Comparison of ENCODE assay signal across 20 cellular contexts in the genomic region with DNA sequence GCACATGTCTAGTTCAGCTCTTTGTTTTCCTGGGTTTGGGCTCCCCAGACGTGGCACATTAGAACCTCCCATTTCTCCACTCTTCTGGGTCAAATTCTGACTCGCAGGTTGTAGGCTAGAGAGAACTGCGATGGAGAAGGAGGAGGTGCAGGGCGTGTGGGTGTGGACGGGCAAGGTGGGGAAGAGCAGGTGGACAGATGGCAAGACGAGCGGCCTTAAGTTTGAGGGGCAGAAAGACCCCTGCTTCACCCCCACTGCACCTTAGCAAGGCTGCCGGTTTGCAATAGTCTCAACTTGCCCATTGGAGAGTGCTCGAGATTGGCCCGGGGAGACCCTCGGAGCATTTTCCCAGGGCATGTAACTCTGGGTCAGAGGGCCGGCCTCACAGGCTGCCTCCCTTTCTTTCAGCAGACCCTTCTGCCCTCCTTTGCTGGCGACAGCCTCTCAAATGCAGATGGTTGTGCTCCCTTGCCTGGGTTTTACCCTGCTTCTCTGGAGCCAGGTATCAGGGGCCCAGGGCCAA. TPM values are rescaled to one million over a fixed set of nuclear protein-coding genes. Genes with fewer than 3 reads are reported as not detected.
DNase-seq lines count a peak whose midpoint lies in the region; ATAC-seq and TF ChIP-seq lines count a peak whose summit lies in the region.
"Had no signal": no experiment of that assay in that cellular context is flagged by ENCODE, and none has a peak within 500 bp of the region (broad histone marks: within the 10 kb centered on the region; RNA-seq: fewer than 3 reads in every experiment).

No MANE protein-coding gene starts in this region.

- no peak for DNase-seq in activated naive CD4-positive, alpha-beta T cell treated with anti-CD3 and anti-CD28 coated beads for 36 hours
- no peak for DNase-seq in activated naive CD4-positive, alpha-beta T cell treated with anti-CD3 and anti-CD28 coated beads, Interleukin-2, amount 50 U/mL, for 16 hours
- DNase-seq in SJSA1 (ENCODE audit: low read depth in 1 of 2, low spot score in 2 of 2) (no peak), fibroblast of pulmonary artery (ENCODE audit: low read depth) (no peak), left ventricle myocardium inferior (no peak), germinal center (ENCODE audit: low spot score) (no peak), endodermal cell (no peak)
- DNase-seq in stimulated activated naive B cell treated with anti-CD40 and anti-IgM and Interleukin-4, amounts not matched to agents 10 μg/mL and 1 μg/mL and 100 μg/mL, for 72 hours, result no peak
- DNase-seq: activated gamma-delta T cell treated with Interleukin-2 at 50 U/mL for 16 hours; body of pancreas; COR-L47; cortex of kidney; NCI-H1694; NCI-H2227 treated with DMSO at 0.1 percent for 48 hours; stimulated activated naive CD4-positive, alpha-beta T cell treated with Interleukin-2 at 50 U/mL for 16 hours; trophoblast cell had no signal

- WGBS in endodermal cell (ENCODE audit: insufficient coverage in 1 of 2, insufficient read length in 1 of 2), 2 experiments, result 87 to 91% methylated on average over 10 to 13 of the region's 13 CpGs

- H3K4me3 Mint-ChIP-seq in activated naive CD4-positive, alpha-beta T cell treated with anti-CD3 and anti-CD28 coated beads for 36 hours, result peak overlapping the region; percentile 87
- peak overlapping the region; percentile 2 to 34 for H3K4me3 Mint-ChIP-seq in stimulated activated naive B cell treated with anti-CD40 and anti-IgM and Interleukin-4, amounts not matched to agents 10 μg/mL and 1 μg/mL and 100 μg/mL, for 72 hours
- H3K4me3 Mint-ChIP-seq in endodermal cell, result no peak overlapping the region

- H3K9me3 Mint-ChIP-seq in activated naive CD4-positive, alpha-beta T cell treated with anti-CD3 and anti-CD28 coated beads for 36 hours, result no peaks in the 10 kb centered on the region
- H3K9me3 Mint-ChIP-seq in stimulated activated naive B cell treated with anti-CD40 and anti-IgM and Interleukin-4, amounts not matched to agents 10 μg/mL and 1 μg/mL and 100 μg/mL, for 72 hours, result no peaks in the 10 kb centered on the region
- H3K9me3 Mint-ChIP-seq in endodermal cell, result no peaks in the 10 kb centered on the region

- no peaks in the 10 kb centered on the region for H3K27me3 Mint-ChIP-seq in activated naive CD4-positive, alpha-beta T cell treated with anti-CD3 and anti-CD28 coated beads for 36 hours (ENCODE audit: low read depth)
- H3K27me3 Mint-ChIP-seq in stimulated activated naive B cell treated with anti-CD40 and anti-IgM and Interleukin-4, amounts not matched to agents 10 μg/mL and 1 μg/mL and 100 μg/mL, for 72 hours, result no peaks in the 10 kb centered on the region
- peaks cover 32% of the 10 kb centered on the region for H3K27me3 Mint-ChIP-seq in endodermal cell (ENCODE audit: insufficient read depth)

- no peak for ATAC-seq in stimulated activated naive B cell treated with anti-CD40 and anti-IgM and Interleukin-4, amounts not matched to agents 10 μg/mL and 1 μg/mL and 100 μg/mL, for 72 hours (replicated peaks)
- ATAC-seq: body of pancreas had no signal

- H3K4me3 ChIP-seq in SJSA1 (no peak overlapping the region), fibroblast of pulmonary artery (replicated peaks; ENCODE audit: low read depth, low read length) (peak overlapping the region; percentile 40), left ventricle myocardium inferior (no peak overlapping the region), endodermal cell (ENCODE audit: low read length) (no peak overlapping the region)
- H3K4me3 ChIP-seq: body of pancreas, right atrium auricular region had no signal

- H3K27ac ChIP-seq in SJSA1 (peak overlapping the region; percentile 85), left ventricle myocardium inferior (replicated peaks) (no peak overlapping the region), endodermal cell (ENCODE audit: low read depth, low read length) (no peak overlapping the region)
- H3K27ac ChIP-seq: body of pancreas, right atrium auricular region had no signal

- peaks cover 48% of the 10 kb centered on the region for H3K36me3 Mint-ChIP-seq in activated naive CD4-positive, alpha-beta T cell treated with anti-CD3 and anti-CD28 coated beads for 36 hours (ENCODE audit: low read depth)
- peaks cover 22 to 37% of the 10 kb centered on the region in 2 donors for H3K36me3 Mint-ChIP-seq in stimulated activated naive B cell treated with anti-CD40 and anti-IgM and Interleukin-4, amounts not matched to agents 10 μg/mL and 1 μg/mL and 100 μg/mL, for 72 hours
- no peaks in the 10 kb centered on the region for H3K36me3 Mint-ChIP-seq in endodermal cell (ENCODE audit: low read depth)

- TF ChIP-seq CTCF in fibroblast of pulmonary artery (IDR thresholded peaks at IDR 0.05; ENCODE audit: low read length, missing control alignments), result no peak
- TF ChIP-seq CTCF in left ventricle myocardium inferior (IDR thresholded peaks at IDR 0.05; ENCODE audit: borderline replicate concordance), result no peak
- TF ChIP-seq CTCF in endodermal cell (conservative IDR thresholded peaks at IDR 0.05), result no peak

- H3K9ac ChIP-seq in endodermal cell (ENCODE audit: extremely low read depth, low read length, poor library complexity, severe bottlenecking), result no peak overlapping the region

- H3K9me3 ChIP-seq in SJSA1 (replicated peaks) (no peaks in the 10 kb centered on the region), left ventricle myocardium inferior (replicated peaks) (no peaks in the 10 kb centered on the region), endodermal cell (ENCODE audit: control insufficient read depth, low read length) (no peaks in the 10 kb centered on the region)
- H3K9me3 ChIP-seq: body of pancreas, right atrium auricular region had no signal

- peaks cover 92% of the 10 kb centered on the region for H3K4me1 Mint-ChIP-seq in activated naive CD4-positive, alpha-beta T cell treated with anti-CD3 and anti-CD28 coated beads for 36 hours (ENCODE audit: low read depth)
- peaks cover 46 to 86% of the 10 kb centered on the region in 2 donors for H3K4me1 Mint-ChIP-seq in stimulated activated naive B cell treated with anti-CD40 and anti-IgM and Interleukin-4, amounts not matched to agents 10 μg/mL and 1 μg/mL and 100 μg/mL, for 72 hours
- peaks cover 8% of the 10 kb centered on the region for H3K4me1 Mint-ChIP-seq in endodermal cell

- peaks cover 7% of the 10 kb centered on the region for H3K36me3 ChIP-seq in SJSA1
- H3K36me3 ChIP-seq in left ventricle myocardium inferior, result no peaks in the 10 kb centered on the region
- H3K36me3 ChIP-seq in endodermal cell (ENCODE audit: control insufficient read depth, insufficient read depth, low read length), result no peaks in the 10 kb centered on the region
- H3K36me3 ChIP-seq: right atrium auricular region had no signal

- CTCF ChIA-PET in activated naive CD4-positive, alpha-beta T cell treated with anti-CD3 and anti-CD28 coated beads for 36 hours (lab: Charles Lee), result interaction anchor here (1.1 to 2.1 kb wide), 4 partner anchors 13 to 173 kb away, joined by 3 to 8 read pairs (median 5); partner anchors contain the start of gene IL20

- peak overlapping the region; percentile 98 for H3K27ac Mint-ChIP-seq in activated naive CD4-positive, alpha-beta T cell treated with anti-CD3 and anti-CD28 coated beads for 36 hours
- H3K27ac Mint-ChIP-seq in stimulated activated naive B cell treated with anti-CD40 and anti-IgM and Interleukin-4, amounts not matched to agents 10 μg/mL and 1 μg/mL and 100 μg/mL, for 72 hours, result peak overlapping the region; percentile 88
- H3K27ac Mint-ChIP-seq in endodermal cell, result no peak overlapping the region

- intact Hi-C loops in activated naive CD4-positive, alpha-beta T cell treated with anti-CD3 and anti-CD28 coated beads for 36 hours (cut with micrococcal nuclease), result no loop called here
- intact Hi-C loops in left ventricle myocardium inferior (cut with micrococcal nuclease), result no loop called here

- H3K27me3 ChIP-seq in SJSA1 (replicated peaks) (no peaks in the 10 kb centered on the region), left ventricle myocardium inferior (ENCODE audit: low read depth) (peaks cover 11% of the 10 kb centered on the region), endodermal cell (ENCODE audit: control insufficient read depth, insufficient read depth, low read length, poor library complexity, severe bottlenecking) (peaks cover 14% of the 10 kb centered on the region)
- H3K27me3 ChIP-seq: body of pancreas, right atrium auricular region had no signal

- peaks cover 54% of the 10 kb centered on the region for H3K4me1 ChIP-seq in SJSA1 (replicated peaks)
- peaks cover 10% of the 10 kb centered on the region for H3K4me1 ChIP-seq in left ventricle myocardium inferior
- no peaks in the 10 kb centered on the region for H3K4me1 ChIP-seq in endodermal cell (ENCODE audit: control insufficient read depth, insufficient read depth, low read length)
- H3K4me1 ChIP-seq: right atrium auricular region had no signal

RNA-seq across cellular contexts. Expression of gene IL24, which starts 1.7 kb away (rescaled TPM):
- 10 to 100 TPM; 44.0 to 46.7 TPM for total RNA-seq in activated naive CD4-positive, alpha-beta T cell treated with anti-CD3 and anti-CD28 coated beads for 36 hours
- total RNA-seq in SJSA1 (2014; rRNA removed; shearing (Covaris generic)), result 1.5 and 3.5 TPM in 2 replicates
- total RNA-seq in left ventricle myocardium inferior (not detected), endodermal cell (not detected)
- polyA plus RNA-seq in endodermal cell (2013, experiment 1 of 2), result not detected
- not detected for polyA plus RNA-seq in endodermal cell (2013, experiment 2 of 2)
- total RNA-seq: body of pancreas had no signal

RNA-seq across cellular contexts. Expression of gene FCMR, which starts 22.8 kb away (rescaled TPM):
- total RNA-seq in activated naive CD4-positive, alpha-beta T cell treated with anti-CD3 and anti-CD28 coated beads for 36 hours, result 10 to 100 TPM; 49.6 to 52.1 TPM
- total RNA-seq in SJSA1 (2014; rRNA removed; shearing (Covaris generic)), result 2.0 and 11.7 TPM in 2 replicates
- 3.3 TPM for total RNA-seq in left ventricle myocardium inferior
- total RNA-seq in endodermal cell, result not detected
- polyA plus RNA-seq in endodermal cell (2013, experiment 1 of 2), result not detected
- not detected for polyA plus RNA-seq in endodermal cell (2013, experiment 2 of 2)

RNA-seq across cellular contexts. Expression of gene IL20, which starts 33.5 kb away (rescaled TPM):
- under 1 TPM in 1 of 2 experiments, not detected in 1; 0.31 TPM for total RNA-seq in activated naive CD4-positive, alpha-beta T cell treated with anti-CD3 and anti-CD28 coated beads for 36 hours
- total RNA-seq in SJSA1 (2014; rRNA removed; shearing (Covaris generic)), result 0.25 and 0.53 TPM in 2 replicates
- total RNA-seq in left ventricle myocardium inferior, result not detected
- total RNA-seq in endodermal cell, result not detected
- polyA plus RNA-seq in endodermal cell (2013, experiment 1 of 2), result not detected
- polyA plus RNA-seq in endodermal cell (2013, experiment 2 of 2), result not detected
- total RNA-seq: body of pancreas, M059J, mononuclear cell, RPMI7951 had no signal

RNA-seq across cellular contexts. Expression of gene PIGR, which starts 47.3 kb away (rescaled TPM):
- total RNA-seq in activated naive CD4-positive, alpha-beta T cell treated with anti-CD3 and anti-CD28 coated beads for 36 hours, result under 1 TPM in 1 of 2 experiments, not detected in 1; 0.10 TPM
- not detected in 2 replicates for total RNA-seq in SJSA1 (2014; rRNA removed; shearing (Covaris generic))
- total RNA-seq in left ventricle myocardium inferior (0.91 TPM), endodermal cell (not detected)
- polyA plus RNA-seq in endodermal cell (2013, experiment 1 of 2), result not detected
- not detected for polyA plus RNA-seq in endodermal cell (2013, experiment 2 of 2)
- total RNA-seq: M059J, mononuclear cell, right atrium auricular region, RPMI7951 had no signal
